Comparison of ENCODE assay signal across 1 cellular context in the genomic region with DNA sequence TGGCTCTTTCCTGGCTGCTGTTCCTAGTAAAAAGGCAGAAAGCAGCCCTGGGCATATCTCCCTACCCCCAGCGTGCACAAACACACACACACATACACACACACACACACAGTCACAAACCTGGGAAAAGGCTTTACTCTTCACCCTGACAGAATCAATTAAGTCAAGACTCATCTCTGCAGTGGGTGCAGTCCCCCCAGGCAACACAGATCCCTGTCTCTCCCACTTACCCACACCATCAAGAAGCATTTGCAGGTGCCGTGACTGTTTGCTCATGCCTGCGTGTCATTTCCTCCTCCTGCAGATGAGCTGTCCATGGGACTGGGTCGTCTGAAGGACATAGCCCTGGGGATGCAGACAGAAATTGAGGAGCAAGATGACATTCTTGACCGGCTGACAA.
TF ChIP-seq lines count a peak whose summit lies in the region.

No MANE protein-coding gene starts in this region.

TF ChIP-seq in K562, 482 proteins besides CTCF, POLR2A, EP300 and RAD21 (continues in another document):
- TF ChIP-seq BCL6 (CRISPR knock-in tag; IDR thresholded peaks at IDR 0.05) (no peak), LARP7 (IDR thresholded peaks at IDR 0.05) (0 out of 2 replicates have a peak, but pooled peaks have one; percentile 5), BCOR (IDR thresholded peaks at IDR 0.05) (no peak), PRPF4 (IDR thresholded peaks at IDR 0.05; ENCODE audit: insufficient read depth, low read depth, low read length, poor library complexity, severe bottlenecking) (no peak), STAG1 (CRISPR knock-in tag; IDR thresholded peaks at IDR 0.05; ENCODE audit: borderline replicate concordance) (peak; percentile 11; the same call in 1 of the 2 replicates), NEUROD1 (IDR thresholded peaks at IDR 0.05; ENCODE audit: borderline replicate concordance, low read depth, low read length, partially characterized antibody) (no peak), TEAD4 (IDR thresholded peaks at IDR 0.05; ENCODE audit: low read length) (no peak), TEAD4 (CRISPR knock-in tag; IDR thresholded peaks at IDR 0.05; ENCODE audit: borderline replicate concordance) (no peak), ZNF146 (CRISPR knock-in tag; IDR thresholded peaks at IDR 0.05; ENCODE audit: unreplicated experiment) (peak; percentile 10), NR1H2 (CRISPR knock-in tag; IDR thresholded peaks at IDR 0.05) (no peak), GATAD2A (IDR thresholded peaks at IDR 0.05) (no peak), HOXB6 (CRISPR knock-in tag; IDR thresholded peaks at IDR 0.05; ENCODE audit: borderline replicate concordance) (no peak), ZNF778 (CRISPR knock-in tag; IDR thresholded peaks at IDR 0.05) (no peak), ZFX (CRISPR knock-in tag; IDR thresholded peaks at IDR 0.05) (0 out of 2 replicates have a peak, but pooled peaks have one; percentile 10), PURB (CRISPR knock-in tag; IDR thresholded peaks at IDR 0.05; ENCODE audit: low read depth) (no peak), RUNX1 (IDR thresholded peaks at IDR 0.05; ENCODE audit: low read depth) (no peak), EGR1 (conservative IDR thresholded peaks at IDR 0.05) (no peak), BMI1 (IDR thresholded peaks at IDR 0.05; ENCODE audit: low read length) (no peak), TAF9B (IDR thresholded peaks at IDR 0.05; ENCODE audit: partially characterized antibody) (no peak), BACH1 (tag; IDR thresholded peaks at IDR 0.05) (no peak), SIRT6 (IDR thresholded peaks at IDR 0.05; ENCODE audit: low read depth, low read length) (no peak), POLR2G (IDR thresholded peaks at IDR 0.05; ENCODE audit: low read depth, low read length) (no peak), ZNF431 (CRISPR knock-in tag; IDR thresholded peaks at IDR 0.05) (no peak)
- TF ChIP-seq, protein P1, sequence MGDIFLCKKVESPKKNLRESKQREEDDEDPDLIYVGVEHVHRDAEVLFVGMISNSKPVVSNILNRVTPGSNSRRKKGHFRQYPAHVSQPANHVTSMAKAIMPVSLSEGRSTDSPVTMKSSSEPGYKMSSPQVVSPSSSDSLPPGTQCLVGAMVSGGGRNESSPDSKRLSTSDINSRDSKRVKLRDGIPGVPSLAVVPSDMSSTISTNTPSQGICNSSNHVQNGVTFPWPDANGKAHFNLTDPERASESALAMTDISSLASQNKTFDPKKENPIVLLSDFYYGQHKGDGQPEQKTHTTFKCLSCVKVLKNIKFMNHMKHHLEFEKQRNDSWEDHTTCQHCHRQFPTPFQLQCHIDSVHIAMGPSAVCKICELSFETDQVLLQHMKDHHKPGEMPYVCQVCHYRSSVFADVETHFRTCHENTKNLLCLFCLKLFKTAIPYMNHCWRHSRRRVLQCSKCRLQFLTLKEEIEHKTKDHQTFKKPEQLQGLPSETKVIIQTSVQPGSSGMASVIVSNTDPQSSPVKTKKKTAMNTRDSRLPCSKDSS (IDR thresholded peaks at IDR 0.05; ENCODE audit: low read depth, partially characterized antibody): peak; percentile 6
- TF ChIP-seq, protein P2, sequence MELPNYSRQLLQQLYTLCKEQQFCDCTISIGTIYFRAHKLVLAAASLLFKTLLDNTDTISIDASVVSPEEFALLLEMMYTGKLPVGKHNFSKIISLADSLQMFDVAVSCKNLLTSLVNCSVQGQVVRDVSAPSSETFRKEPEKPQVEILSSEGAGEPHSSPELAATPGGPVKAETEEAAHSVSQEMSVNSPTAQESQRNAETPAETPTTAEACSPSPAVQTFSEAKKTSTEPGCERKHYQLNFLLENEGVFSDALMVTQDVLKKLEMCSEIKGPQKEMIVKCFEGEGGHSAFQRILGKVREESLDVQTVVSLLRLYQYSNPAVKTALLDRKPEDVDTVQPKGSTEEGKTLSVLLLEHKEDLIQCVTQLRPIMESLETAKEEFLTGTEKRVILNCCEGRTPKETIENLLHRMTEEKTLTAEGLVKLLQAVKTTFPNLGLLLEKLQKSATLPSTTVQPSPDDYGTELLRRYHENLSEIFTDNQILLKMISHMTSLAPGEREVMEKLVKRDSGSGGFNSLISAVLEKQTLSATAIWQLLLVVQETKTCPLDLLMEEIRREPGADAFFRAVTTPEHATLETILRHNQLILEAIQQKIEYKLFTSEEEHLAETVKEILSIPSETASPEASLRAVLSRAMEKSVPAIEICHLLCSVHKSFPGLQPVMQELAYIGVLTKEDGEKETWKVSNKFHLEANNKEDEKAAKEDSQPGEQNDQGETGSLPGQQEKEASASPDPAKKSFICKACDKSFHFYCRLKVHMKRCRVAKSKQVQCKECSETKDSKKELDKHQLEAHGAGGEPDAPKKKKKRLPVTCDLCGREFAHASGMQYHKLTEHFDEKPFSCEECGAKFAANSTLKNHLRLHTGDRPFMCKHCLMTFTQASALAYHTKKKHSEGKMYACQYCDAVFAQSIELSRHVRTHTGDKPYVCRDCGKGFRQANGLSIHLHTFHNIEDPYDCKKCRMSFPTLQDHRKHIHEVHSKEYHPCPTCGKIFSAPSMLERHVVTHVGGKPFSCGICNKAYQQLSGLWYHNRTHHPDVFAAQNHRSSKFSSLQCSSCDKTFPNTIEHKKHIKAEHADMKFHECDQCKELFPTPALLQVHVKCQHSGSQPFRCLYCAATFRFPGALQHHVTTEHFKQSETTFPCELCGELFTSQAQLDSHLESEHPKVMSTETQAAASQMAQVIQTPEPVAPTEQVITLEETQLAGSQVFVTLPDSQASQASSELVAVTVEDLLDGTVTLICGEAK (IDR thresholded peaks at IDR 0.05): no peak
- TF ChIP-seq, protein P2 (CRISPR knock-in tag; IDR thresholded peaks at IDR 0.05): peak; percentile 23; the same call in 1 of the 2 replicates
- TF ChIP-seq, protein P3, sequence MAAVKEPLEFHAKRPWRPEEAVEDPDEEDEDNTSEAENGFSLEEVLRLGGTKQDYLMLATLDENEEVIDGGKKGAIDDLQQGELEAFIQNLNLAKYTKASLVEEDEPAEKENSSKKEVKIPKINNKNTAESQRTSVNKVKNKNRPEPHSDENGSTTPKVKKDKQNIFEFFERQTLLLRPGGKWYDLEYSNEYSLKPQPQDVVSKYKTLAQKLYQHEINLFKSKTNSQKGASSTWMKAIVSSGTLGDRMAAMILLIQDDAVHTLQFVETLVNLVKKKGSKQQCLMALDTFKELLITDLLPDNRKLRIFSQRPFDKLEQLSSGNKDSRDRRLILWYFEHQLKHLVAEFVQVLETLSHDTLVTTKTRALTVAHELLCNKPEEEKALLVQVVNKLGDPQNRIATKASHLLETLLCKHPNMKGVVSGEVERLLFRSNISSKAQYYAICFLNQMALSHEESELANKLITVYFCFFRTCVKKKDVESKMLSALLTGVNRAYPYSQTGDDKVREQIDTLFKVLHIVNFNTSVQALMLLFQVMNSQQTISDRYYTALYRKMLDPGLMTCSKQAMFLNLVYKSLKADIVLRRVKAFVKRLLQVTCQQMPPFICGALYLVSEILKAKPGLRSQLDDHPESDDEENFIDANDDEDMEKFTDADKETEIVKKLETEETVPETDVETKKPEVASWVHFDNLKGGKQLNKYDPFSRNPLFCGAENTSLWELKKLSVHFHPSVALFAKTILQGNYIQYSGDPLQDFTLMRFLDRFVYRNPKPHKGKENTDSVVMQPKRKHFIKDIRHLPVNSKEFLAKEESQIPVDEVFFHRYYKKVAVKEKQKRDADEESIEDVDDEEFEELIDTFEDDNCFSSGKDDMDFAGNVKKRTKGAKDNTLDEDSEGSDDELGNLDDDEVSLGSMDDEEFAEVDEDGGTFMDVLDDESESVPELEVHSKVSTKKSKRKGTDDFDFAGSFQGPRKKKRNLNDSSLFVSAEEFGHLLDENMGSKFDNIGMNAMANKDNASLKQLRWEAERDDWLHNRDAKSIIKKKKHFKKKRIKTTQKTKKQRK (IDR thresholded peaks at IDR 0.05; ENCODE audit: borderline replicate concordance, low read depth, low read length): no peak
- TF ChIP-seq, protein P4, sequence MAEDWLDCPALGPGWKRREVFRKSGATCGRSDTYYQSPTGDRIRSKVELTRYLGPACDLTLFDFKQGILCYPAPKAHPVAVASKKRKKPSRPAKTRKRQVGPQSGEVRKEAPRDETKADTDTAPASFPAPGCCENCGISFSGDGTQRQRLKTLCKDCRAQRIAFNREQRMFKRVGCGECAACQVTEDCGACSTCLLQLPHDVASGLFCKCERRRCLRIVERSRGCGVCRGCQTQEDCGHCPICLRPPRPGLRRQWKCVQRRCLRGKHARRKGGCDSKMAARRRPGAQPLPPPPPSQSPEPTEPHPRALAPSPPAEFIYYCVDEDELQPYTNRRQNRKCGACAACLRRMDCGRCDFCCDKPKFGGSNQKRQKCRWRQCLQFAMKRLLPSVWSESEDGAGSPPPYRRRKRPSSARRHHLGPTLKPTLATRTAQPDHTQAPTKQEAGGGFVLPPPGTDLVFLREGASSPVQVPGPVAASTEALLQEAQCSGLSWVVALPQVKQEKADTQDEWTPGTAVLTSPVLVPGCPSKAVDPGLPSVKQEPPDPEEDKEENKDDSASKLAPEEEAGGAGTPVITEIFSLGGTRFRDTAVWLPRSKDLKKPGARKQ (CRISPR knock-in tag; IDR thresholded peaks at IDR 0.05): no peak
- TF ChIP-seq, protein P5, sequence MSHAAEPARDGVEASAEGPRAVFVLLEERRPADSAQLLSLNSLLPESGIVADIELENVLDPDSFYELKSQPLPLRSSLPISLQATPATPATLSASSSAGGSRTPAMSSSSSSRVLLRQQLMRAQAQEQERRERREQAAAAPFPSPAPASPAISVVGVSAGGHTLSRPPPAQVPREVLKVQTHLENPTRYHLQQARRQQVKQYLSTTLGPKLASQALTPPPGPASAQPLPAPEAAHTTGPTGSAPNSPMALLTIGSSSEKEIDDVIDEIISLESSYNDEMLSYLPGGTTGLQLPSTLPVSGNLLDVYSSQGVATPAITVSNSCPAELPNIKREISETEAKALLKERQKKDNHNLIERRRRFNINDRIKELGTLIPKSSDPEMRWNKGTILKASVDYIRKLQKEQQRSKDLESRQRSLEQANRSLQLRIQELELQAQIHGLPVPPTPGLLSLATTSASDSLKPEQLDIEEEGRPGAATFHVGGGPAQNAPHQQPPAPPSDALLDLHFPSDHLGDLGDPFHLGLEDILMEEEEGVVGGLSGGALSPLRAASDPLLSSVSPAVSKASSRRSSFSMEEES (CRISPR knock-in tag; IDR thresholded peaks at IDR 0.05): no peak
- TF ChIP-seq, protein P6, sequence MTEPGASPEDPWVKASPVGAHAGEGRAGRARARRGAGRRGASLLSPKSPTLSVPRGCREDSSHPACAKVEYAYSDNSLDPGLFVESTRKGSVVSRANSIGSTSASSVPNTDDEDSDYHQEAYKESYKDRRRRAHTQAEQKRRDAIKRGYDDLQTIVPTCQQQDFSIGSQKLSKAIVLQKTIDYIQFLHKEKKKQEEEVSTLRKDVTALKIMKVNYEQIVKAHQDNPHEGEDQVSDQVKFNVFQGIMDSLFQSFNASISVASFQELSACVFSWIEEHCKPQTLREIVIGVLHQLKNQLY (CRISPR knock-in tag; conservative IDR thresholded peaks at IDR 0.05): peak in 1 of 2 experiments; percentile 82; a peak in 2 of 4 replicates
- TF ChIP-seq, protein P7, sequence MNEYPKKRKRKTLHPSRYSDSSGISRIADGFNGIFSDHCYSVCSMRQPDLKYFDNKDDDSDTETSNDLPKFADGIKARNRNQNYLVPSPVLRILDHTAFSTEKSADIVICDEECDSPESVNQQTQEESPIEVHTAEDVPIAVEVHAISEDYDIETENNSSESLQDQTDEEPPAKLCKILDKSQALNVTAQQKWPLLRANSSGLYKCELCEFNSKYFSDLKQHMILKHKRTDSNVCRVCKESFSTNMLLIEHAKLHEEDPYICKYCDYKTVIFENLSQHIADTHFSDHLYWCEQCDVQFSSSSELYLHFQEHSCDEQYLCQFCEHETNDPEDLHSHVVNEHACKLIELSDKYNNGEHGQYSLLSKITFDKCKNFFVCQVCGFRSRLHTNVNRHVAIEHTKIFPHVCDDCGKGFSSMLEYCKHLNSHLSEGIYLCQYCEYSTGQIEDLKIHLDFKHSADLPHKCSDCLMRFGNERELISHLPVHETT (CRISPR knock-in tag; conservative IDR thresholded peaks at IDR 0.05 in 1 of 2, IDR thresholded peaks at IDR 0.05 in 1 of 2): 0 out of 4 replicates have a peak, but pooled peaks of 1 of the 2 experiments have one; percentile 93
- TF ChIP-seq, protein P8, sequence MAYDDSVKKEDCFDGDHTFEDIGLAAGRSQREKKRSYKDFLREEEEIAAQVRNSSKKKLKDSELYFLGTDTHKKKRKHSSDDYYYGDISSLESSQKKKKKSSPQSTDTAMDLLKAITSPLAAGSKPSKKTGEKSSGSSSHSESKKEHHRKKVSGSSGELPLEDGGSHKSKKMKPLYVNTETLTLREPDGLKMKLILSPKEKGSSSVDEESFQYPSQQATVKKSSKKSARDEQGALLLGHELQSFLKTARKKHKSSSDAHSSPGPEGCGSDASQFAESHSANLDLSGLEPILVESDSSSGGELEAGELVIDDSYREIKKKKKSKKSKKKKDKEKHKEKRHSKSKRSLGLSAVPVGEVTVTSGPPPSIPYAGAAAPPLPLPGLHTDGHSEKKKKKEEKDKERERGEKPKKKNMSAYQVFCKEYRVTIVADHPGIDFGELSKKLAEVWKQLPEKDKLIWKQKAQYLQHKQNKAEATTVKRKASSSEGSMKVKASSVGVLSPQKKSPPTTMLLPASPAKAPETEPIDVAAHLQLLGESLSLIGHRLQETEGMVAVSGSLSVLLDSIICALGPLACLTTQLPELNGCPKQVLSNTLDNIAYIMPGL (CRISPR knock-in tag; IDR thresholded peaks at IDR 0.05): peak; percentile 26; the same call in 1 of the 2 replicates
- TF ChIP-seq, protein P9, sequence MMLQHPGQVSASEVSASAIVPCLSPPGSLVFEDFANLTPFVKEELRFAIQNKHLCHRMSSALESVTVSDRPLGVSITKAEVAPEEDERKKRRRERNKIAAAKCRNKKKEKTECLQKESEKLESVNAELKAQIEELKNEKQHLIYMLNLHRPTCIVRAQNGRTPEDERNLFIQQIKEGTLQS (IDR thresholded peaks at IDR 0.05): no peak
- TF ChIP-seq, protein P9 (CRISPR knock-in tag; conservative IDR thresholded peaks at IDR 0.05): no peak
